Comparison of ENCODE assay signal across 17 cellular contexts in genomic region chr12:49832836-49833421, GRCh38. TPM values are rescaled to one million over a fixed set of nuclear protein-coding genes. Genes with fewer than 3 reads are reported as not detected.
A peak's percentile ranks its signal among the peaks of the same experiment; 100 is the strongest.
DNase-seq lines count a peak whose midpoint lies in the region; ATAC-seq and TF ChIP-seq lines count a peak whose summit lies in the region.
"Had no signal": no experiment of that assay in that cellular context is flagged by ENCODE, and none has a peak within 500 bp of the region (broad histone marks: within the 10 kb centered on the region; RNA-seq: fewer than 3 reads in every experiment).

No MANE protein-coding gene starts in this region.

- H3K36me3 ChIP-seq in Panc1 (ENCODE audit: control insufficient read depth, insufficient read depth, low read length), result no peaks in the 10 kb centered on the region
- no peaks in the 10 kb centered on the region for H3K36me3 ChIP-seq in smooth muscle cell (ENCODE audit: low read depth)
- H3K36me3 ChIP-seq: ovary, thyroid gland had no signal

- DNase-seq in activated CD4-positive, alpha-beta T cell treated with anti-CD3 and anti-CD28 coated beads, Interleukin-2, amount 10 ng/mL, durations not matched to agents 7 days and 5 days, result no peak
- DNase-seq in activated CD4-positive, alpha-beta T cell treated with anti-CD3 and anti-CD28 coated beads for 48 hours, result no peak
- DNase-seq in Panc1 (ENCODE audit: low read depth, low spot score), result no peak
- no peak for DNase-seq in epithelial cell of prostate (ENCODE audit: low read depth, low spot score)
- no peak for DNase-seq in smooth muscle cell (lab: John Stamatoyannopoulos, UW; ENCODE audit: unreplicated experiment)
- DNase-seq in middle frontal gyrus (ENCODE audit: extremely low spot score, low spot score), result no peak
- DNase-seq in NCI-H510A (lab: John Stamatoyannopoulos, UW), result no peak
- DNase-seq in NCI-H748 (lab: John Stamatoyannopoulos, UW; ENCODE audit: unreplicated experiment), result no peak
- DNase-seq: activated CD8-positive, alpha-beta T cell treated with anti-CD3 and anti-CD28 coated beads, Interleukin-2, amount 10 ng/mL, durations not matched to agents 7 days and 5 days; activated gamma-delta T cell treated with Interleukin-2 at 50 U/mL for 16 hours; central memory CD4-positive, alpha-beta T cell; H9; mesendoderm; NCI-H446; ovary; T-helper 9 cell; thyroid gland had no signal

- no peaks in the 10 kb centered on the region for H3F3A ChIP-seq in smooth muscle cell (ENCODE audit: low read depth)

- intact Hi-C loops in Panc1 (cut with micrococcal nuclease; ENCODE audit: unreplicated experiment), result no loop called here

- peaks cover 5% of the 10 kb centered on the region for H3K36me3 Mint-ChIP-seq in activated CD4-positive, alpha-beta T cell treated with anti-CD3 and anti-CD28 coated beads, Interleukin-2, amount 10 ng/mL, durations not matched to agents 7 days and 5 days (ENCODE audit: low read depth)

- H3K4me1 ChIP-seq in Panc1 (ENCODE audit: control insufficient read depth, insufficient read depth, low read length), result peaks cover 7% of the 10 kb centered on the region
- H3K4me1 ChIP-seq in smooth muscle cell (ENCODE audit: low read depth), result peaks cover 9% of the 10 kb centered on the region

- ATAC-seq in Panc1, result no peak
- ATAC-seq: activated CD8-positive, alpha-beta T cell treated with anti-CD3 and anti-CD28 coated beads, Interleukin-2, amount 10 ng/mL, durations not matched to agents 7 days and 5 days had no signal

- H3K9ac ChIP-seq in smooth muscle cell (ENCODE audit: low read depth), result no peak overlapping the region

- no peaks in the 10 kb centered on the region for H3K27me3 Mint-ChIP-seq in activated CD4-positive, alpha-beta T cell treated with anti-CD3 and anti-CD28 coated beads, Interleukin-2, amount 10 ng/mL, durations not matched to agents 7 days and 5 days

- H3K79me2 ChIP-seq in smooth muscle cell (ENCODE audit: low read depth), result no peaks in the 10 kb centered on the region

- H4K20me1 ChIP-seq in smooth muscle cell (ENCODE audit: low read depth), result no peaks in the 10 kb centered on the region

- no peaks in the 10 kb centered on the region for H3K9me3 Mint-ChIP-seq in activated CD4-positive, alpha-beta T cell treated with anti-CD3 and anti-CD28 coated beads, Interleukin-2, amount 10 ng/mL, durations not matched to agents 7 days and 5 days
- H3K9me3 Mint-ChIP-seq: H9 had no signal

- peak overlapping the region; percentile 34 for H3K27ac Mint-ChIP-seq in activated CD4-positive, alpha-beta T cell treated with anti-CD3 and anti-CD28 coated beads, Interleukin-2, amount 10 ng/mL, durations not matched to agents 7 days and 5 days
- H3K27ac Mint-ChIP-seq: activated CD8-positive, alpha-beta T cell treated with anti-CD3 and anti-CD28 coated beads, Interleukin-2, amount 10 ng/mL, durations not matched to agents 7 days and 5 days had no signal

- no TSS peak for BruUV-seq in Panc1 (replicated peaks; lab: Mats Ljungman, UMichigan)

- in situ Hi-C loops in Panc1 (cut with HindIII; ENCODE audit: low pct_unique_long_range_greater_than_20kb, low sequenced_read_pairs), result no loop called here

- no peak overlapping the region for H3K4me3 Mint-ChIP-seq in activated CD4-positive, alpha-beta T cell treated with anti-CD3 and anti-CD28 coated beads, Interleukin-2, amount 10 ng/mL, durations not matched to agents 7 days and 5 days
- H3K4me3 Mint-ChIP-seq: activated CD8-positive, alpha-beta T cell treated with anti-CD3 and anti-CD28 coated beads, Interleukin-2, amount 10 ng/mL, durations not matched to agents 7 days and 5 days; H9 had no signal

- H3K4me1 Mint-ChIP-seq in activated CD4-positive, alpha-beta T cell treated with anti-CD3 and anti-CD28 coated beads, Interleukin-2, amount 10 ng/mL, durations not matched to agents 7 days and 5 days, result peaks cover 12% of the 10 kb centered on the region

- H3K27ac ChIP-seq in Panc1 (ENCODE audit: low read length) (peak overlapping the region; percentile 52; the same call in 1 of the 2 replicates), epithelial cell of prostate (peak overlapping the region; percentile 56), smooth muscle cell (ENCODE audit: low read depth) (peak overlapping the region; percentile 19)
- H3K27ac ChIP-seq: ovary, thyroid gland had no signal

- H2AFZ ChIP-seq in smooth muscle cell (ENCODE audit: low read depth), result no peak overlapping the region

- WGBS in smooth muscle cell (ENCODE audit: low lambda C conversion rate), result 39% methylated on average over 5 of the region's 5 CpGs

- H3K9me3 ChIP-seq in Panc1 (ENCODE audit: control insufficient read depth, insufficient read depth, low read depth, low read length) (no peaks in the 10 kb centered on the region), smooth muscle cell (replicated peaks; ENCODE audit: low read depth) (no peaks in the 10 kb centered on the region)
- H3K9me3 ChIP-seq: ovary, thyroid gland had no signal

- no peak for TF ChIP-seq CTCF in Panc1 (IDR thresholded peaks at IDR 0.05)
- no peak for TF ChIP-seq CTCF in smooth muscle cell (IDR thresholded peaks at IDR 0.05; ENCODE audit: borderline replicate concordance, insufficient read depth, poor library complexity, severe bottlenecking)

- H3K4me3 ChIP-seq in Panc1 (ENCODE audit: low read depth in 2 of 2, low read length in 2 of 2) (no peak overlapping the region), smooth muscle cell (no peak overlapping the region)
- H3K4me3 ChIP-seq: ovary, thyroid gland had no signal

- CTCF ChIA-PET in activated CD4-positive, alpha-beta T cell treated with anti-CD3 and anti-CD28 coated beads, Interleukin-2, amount 10 ng/mL, durations not matched to agents 7 days and 5 days (lab: Charles Lee), result interaction anchor here (1.3 kb wide), 1 partner anchor 29 kb away, joined by 3 read pairs; no protein-coding TSS in a partner anchor
- CTCF ChIA-PET in Panc1 (lab: Charles Lee), result interaction anchor here (0.5 kb wide), 1 partner anchor 237 kb away, joined by 8 read pairs; no protein-coding TSS in a partner anchor

- POLR2A ChIA-PET in activated CD4-positive, alpha-beta T cell treated with anti-CD3 and anti-CD28 coated beads, Interleukin-2, amount 10 ng/mL, durations not matched to agents 7 days and 5 days (lab: Charles Lee), result no interaction called here
- POLR2A ChIA-PET in Panc1 (lab: Charles Lee), result no interaction called here

- H3K27me3 ChIP-seq in Panc1 (ENCODE audit: control insufficient read depth, insufficient read depth, low read length) (no peaks in the 10 kb centered on the region), smooth muscle cell (ENCODE audit: low read depth) (no peaks in the 10 kb centered on the region)
- H3K27me3 ChIP-seq: ovary, thyroid gland had no signal

- H3K4me2 ChIP-seq in smooth muscle cell, result no peak overlapping the region

RNA-seq across cellular contexts. Expression of gene NCKAP5L, which starts 4.7 kb away (rescaled TPM):
- 1 to 10 TPM; 4.0 to 4.5 TPM for total RNA-seq in activated CD4-positive, alpha-beta T cell treated with anti-CD3 and anti-CD28 coated beads, Interleukin-2, amount 10 ng/mL, durations not matched to agents 7 days and 5 days
- 17.3 TPM for total RNA-seq in Panc1 (2021; ENCODE audit: unreplicated experiment)
- 16.5 TPM for polyA plus RNA-seq in Panc1 (2012; ENCODE audit: insufficient read length)
- total RNA-seq in smooth muscle cell, result 20.5 and 24.1 TPM in 2 replicates
- polyA plus RNA-seq in smooth muscle cell, result 29.4 and 31.7 TPM in 2 replicates

RNA-seq across cellular contexts. Expression of gene BCDIN3D, which starts 10.0 kb away (rescaled TPM):
- 1 to 10 TPM; 7.7 to 8.7 TPM for total RNA-seq in activated CD4-positive, alpha-beta T cell treated with anti-CD3 and anti-CD28 coated beads, Interleukin-2, amount 10 ng/mL, durations not matched to agents 7 days and 5 days
- 4.8 TPM for total RNA-seq in Panc1 (2021; ENCODE audit: unreplicated experiment)
- 4.2 TPM for polyA plus RNA-seq in Panc1 (2012; ENCODE audit: insufficient read length)
- total RNA-seq in smooth muscle cell, result 2.5 and 3.4 TPM in 2 replicates
- 2.9 and 3.8 TPM in 2 replicates for polyA plus RNA-seq in smooth muscle cell
